ENCODE assay signal across 20 cellular contexts in the genomic region with DNA sequence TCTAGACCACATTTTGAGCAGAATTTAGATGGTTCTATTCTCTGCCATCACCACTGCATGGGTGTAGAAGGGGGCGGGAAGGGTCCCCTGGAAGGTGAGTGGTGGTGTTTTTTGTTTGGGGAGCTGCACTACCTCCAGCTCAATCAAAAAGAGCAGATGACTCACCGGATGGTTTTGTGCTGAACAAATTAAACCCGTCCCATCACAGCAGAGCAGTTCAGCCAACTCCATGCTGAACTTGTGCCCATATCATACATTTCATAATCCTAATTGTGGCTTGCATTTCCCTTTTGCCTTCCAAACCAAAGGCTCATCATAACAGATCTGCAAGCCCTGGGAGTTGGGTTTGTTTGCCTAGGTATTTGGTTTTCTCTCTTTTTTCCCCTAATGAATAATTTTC. TPM values are rescaled to one million over a fixed set of nuclear protein-coding genes. Genes with fewer than 3 reads are reported as not detected.
"Had no signal": no experiment of that assay in that cellular context is flagged by ENCODE, and none has a peak within 500 bp of the region (broad histone marks: within the 10 kb centered on the region; RNA-seq: fewer than 3 reads in every experiment).

No MANE protein-coding gene starts in this region.

- DNase-seq: activated B cell treated with CpG ODN at 0.5 μM for 24 hours; activated CD4-positive, alpha-beta T cell treated with anti-CD3 and anti-CD28 coated beads for 48 hours; activated CD8-positive, alpha-beta T cell treated with anti-CD3 and anti-CD28 coated beads for 36 hours; activated naive CD4-positive, alpha-beta T cell treated with anti-CD3 and anti-CD28 coated beads for 36 hours; activated T-cell treated with anti-CD3 and anti-CD28 coated beads, Interleukin-2, amount 50 U/mL, for 1 hour; dermis blood vessel endothelial cell; effector memory CD4-positive, alpha-beta T cell; esophagus squamous epithelium; head of caudate nucleus; lower lobe of right lung; naive thymus-derived CD8-positive, alpha-beta T cell; ovary; psoas muscle; right cardiac atrium; stimulated activated naive CD8-positive, alpha-beta T cell treated with anti-CD3 and anti-CD28 coated beads, Interleukin-15, amount 100 ng/mL, for 72 hours; T-cell; upper lobe of right lung had no signal

- ATAC-seq: activated CD8-positive, alpha-beta T cell treated with anti-CD3 and anti-CD28 coated beads for 36 hours; lower lobe of right lung; naive thymus-derived CD8-positive, alpha-beta T cell; right cardiac atrium; stimulated activated naive CD8-positive, alpha-beta T cell treated with anti-CD3 and anti-CD28 coated beads, Interleukin-15, amount 100 ng/mL, for 72 hours; T-cell; upper lobe of right lung had no signal

RNA-seq across cellular contexts. Expression of a gene that starts 53.0 kb away (rescaled TPM):
- total RNA-seq: activated B cell treated with CpG ODN at 0.5 μM for 24 hours; activated CD8-positive, alpha-beta T cell treated with anti-CD3 and anti-CD28 coated beads for 36 hours; activated naive CD4-positive, alpha-beta T cell treated with anti-CD3 and anti-CD28 coated beads for 36 hours; activated T-helper 2 cell treated with anti-CD3 and anti-CD28 coated beads, Interferon-gamma antibody, Interleukin-2, Interleukin-4, amounts not matched to agents 10 μg/mL and 5 μg/mL and 100 μg/mL, durations not matched to agents 14 hours and 24 hours and 36 hours; ascending aorta; dermis blood vessel endothelial cell; endothelial cell of umbilical vein; esophagus squamous epithelium; naive thymus-derived CD8-positive, alpha-beta T cell; ovary; right cardiac atrium; T-cell had no signal
